Comparison of ENCODE assay signal across 1 cellular context in the genomic region with DNA sequence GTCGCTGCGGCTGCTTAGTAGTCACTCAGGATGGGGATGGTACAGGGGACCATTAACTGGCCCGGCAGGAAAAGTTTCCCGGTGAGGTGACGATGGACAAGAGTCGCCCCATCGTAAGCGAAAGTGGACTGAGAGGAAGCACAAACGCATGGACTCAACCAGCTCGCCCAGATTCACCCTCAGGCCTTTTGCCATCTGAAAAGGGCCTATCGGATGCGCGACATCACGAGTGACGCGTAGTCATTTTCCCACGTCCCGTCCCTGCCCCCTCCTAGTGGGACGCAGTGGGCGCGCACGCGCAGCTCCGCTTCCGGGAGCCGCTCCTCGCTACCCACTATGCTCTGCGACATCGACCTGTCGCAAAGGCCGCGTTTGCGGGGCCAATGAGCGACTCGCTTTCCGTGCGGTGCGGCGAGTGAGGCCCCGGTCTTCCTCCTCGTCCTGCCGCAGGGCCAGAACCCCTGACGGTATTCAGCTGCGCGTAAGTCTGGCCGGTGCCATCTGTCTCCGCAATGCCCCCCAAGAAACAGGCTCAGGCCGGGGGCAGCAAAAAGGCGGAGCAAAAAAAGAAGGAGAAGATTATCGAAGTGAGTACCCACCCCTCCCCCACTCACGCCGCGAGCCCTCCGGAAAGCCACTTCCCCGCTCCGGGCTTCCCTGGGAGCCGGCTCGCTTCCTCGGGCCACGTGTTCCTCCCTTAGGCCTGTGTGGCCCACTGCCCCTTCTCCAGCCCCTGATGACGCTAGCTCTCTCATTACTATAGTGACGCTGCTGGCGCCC.
A peak's percentile ranks its signal among the peaks of the same experiment; 100 is the strongest.
TF ChIP-seq lines count a peak whose summit lies in the region.

TSS of gene ZC3H15 (plus strand) at position 390 of the 780 bp plus-strand sequence. CDS start at position 513, 123 bp downstream.

TF ChIP-seq in HCT116, 20 proteins besides CTCF, POLR2A, EP300 and RAD21 (continued from another document):
- TF ChIP-seq CBX3 (IDR thresholded peaks at IDR 0.05; ENCODE audit: low read depth) (peak; percentile 73; the same call in 1 of the 2 replicates), REST (IDR thresholded peaks at IDR 0.05; ENCODE audit: low read depth) (no peak), SRF (IDR thresholded peaks at IDR 0.05; ENCODE audit: low read depth) (no peak; the same call in 1 of the 2 replicates)
